10 cellular contexts compared by ENCODE assay signal in the genomic region with DNA sequence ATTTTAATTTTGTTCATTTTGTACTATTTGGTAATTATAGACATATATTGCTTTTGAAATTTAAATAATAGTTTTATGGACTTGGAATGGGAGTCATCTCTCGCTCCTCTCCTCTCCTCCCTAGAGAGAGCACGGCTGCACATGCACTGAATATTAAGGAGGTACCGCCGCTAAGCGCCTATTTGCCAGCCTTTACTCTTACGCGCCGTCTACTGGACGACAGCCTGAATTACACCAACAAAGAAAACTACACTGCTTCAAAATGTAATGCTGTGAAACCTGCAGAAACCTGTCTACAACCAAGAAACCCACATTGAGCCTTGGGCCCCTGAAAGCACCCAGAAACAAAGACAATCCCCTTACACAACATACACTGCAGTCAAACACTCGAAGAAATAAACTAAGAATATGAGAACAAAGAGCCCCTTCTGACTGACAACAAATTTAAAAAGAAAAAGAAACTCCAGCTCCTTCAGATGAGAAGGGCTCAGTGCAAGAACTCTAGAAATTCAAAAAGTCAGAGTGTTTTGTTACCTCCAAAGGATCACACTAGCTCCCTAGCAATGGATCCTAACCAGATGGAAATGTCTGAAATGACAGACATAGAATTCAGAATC.
DNase-seq lines count a peak whose midpoint lies in the region; ATAC-seq and TF ChIP-seq lines count a peak whose summit lies in the region.
"Had no signal": no experiment of that assay in that cellular context is flagged by ENCODE, and none has a peak within 500 bp of the region (broad histone marks: within the 10 kb centered on the region; RNA-seq: fewer than 3 reads in every experiment).

No MANE protein-coding gene starts in this region.

- no peaks in the 10 kb centered on the region for H3K36me3 ChIP-seq in psoas muscle (ENCODE audit: insufficient read depth in 1 of 2, low read depth in 1 of 2)
- H3K36me3 ChIP-seq: transverse colon had no signal

- H3K9me3 ChIP-seq in psoas muscle, result no peaks in the 10 kb centered on the region

- H3K4me1 ChIP-seq in psoas muscle, result no peaks in the 10 kb centered on the region
- H3K4me1 ChIP-seq: transverse colon had no signal

- no peak for ATAC-seq in psoas muscle
- ATAC-seq: activated T-cell treated with anti-CD3 and anti-CD28 coated beads, Interleukin-2, amount 50 U/mL, for 72 hours had no signal

- H3K4me3 ChIP-seq in HL-60 (replicated peaks; ENCODE audit: insufficient read depth, low read length) (no peak overlapping the region), psoas muscle (no peak overlapping the region)
- H3K4me3 ChIP-seq: transverse colon had no signal

- H3K27me3 ChIP-seq in HL-60 (ENCODE audit: insufficient read depth, poor library complexity, severe bottlenecking) (no peaks in the 10 kb centered on the region), psoas muscle (ENCODE audit: insufficient read depth in 3 of 3, low read length in 2 of 3) (no peaks in the 10 kb centered on the region)
- H3K27me3 ChIP-seq: transverse colon had no signal

- TF ChIP-seq CTCF in HL-60 (IDR thresholded peaks at IDR 0.05; ENCODE audit: insufficient read depth, low read length), result peak; percentile 84
- TF ChIP-seq CTCF in psoas muscle (IDR thresholded peaks at IDR 0.05), result no peak

- DNase-seq in ELR (ENCODE audit: low read depth) (peak; percentile 9), HL-60 (ENCODE audit: low read depth in 1 of 2, low spot score in 1 of 2) (peak; percentile 1 to 43), amniotic epithelial cell (ENCODE audit: low read depth) (peak; percentile 2), medulla oblongata (ENCODE audit: extremely low spot score) (peak; percentile 39), cerebellar cortex (ENCODE audit: low spot score) (no peak), putamen (ENCODE audit: low spot score) (no peak), psoas muscle (no peak), amniotic stem cell (lab: John Stamatoyannopoulos, UW) (no peak)
- DNase-seq: transverse colon had no signal

- no peak overlapping the region for H3K27ac ChIP-seq in HL-60 (replicated peaks)
- no peak overlapping the region for H3K27ac ChIP-seq in psoas muscle
- H3K27ac ChIP-seq: transverse colon had no signal

- intact Hi-C loops in psoas muscle (cut with DNase I), result no loop called here

- WGBS in psoas muscle, 3 donors, result 30 to 49% (median 35%) methylated on average over 10 of the region's 10 CpGs

Comparison
In these comparisons a context has a peak if more than half of its experiments do, and no peak if none do; other contexts are left out.
1. DNase-seq: peak in ELR (single experiment), HL-60 (2 of 2), amniotic epithelial cell (single experiment) and medulla oblongata (single experiment); none in cerebellar cortex (single experiment), putamen (single experiment), psoas muscle (0 of 2) and amniotic stem cell (single experiment).